In genomic region chr4:173044340-173044739, GRCh38 we compare ENCODE assay signal across 29 cellular contexts.
"Had no signal": no experiment of that assay in that cellular context is flagged by ENCODE, and none has a peak within 500 bp of the region (broad histone marks: within the 10 kb centered on the region; RNA-seq: fewer than 3 reads in every experiment).

No MANE protein-coding gene starts in this region.

- H3K27me3 ChIP-seq: neural progenitor cell, neutrophil, ovary, stomach, testis, thyroid gland, transverse colon, upper lobe of left lung, vagina had no signal

- H3K4me1 ChIP-seq: prostate gland had no signal

- H3K36me3 ChIP-seq: left ventricle myocardium inferior, neural progenitor cell, neutrophil, ovary, prostate gland, stomach, thyroid gland, transverse colon, upper lobe of left lung, vagina had no signal

- H3K36me3 Mint-ChIP-seq: mesothelial cell of epicardium; naive B cell; natural killer cell; neural progenitor cell; stimulated activated naive B cell treated with anti-CD40 and anti-IgM and Interleukin-4, amounts not matched to agents 10 μg/mL and 1 μg/mL and 100 μg/mL, for 72 hours had no signal

- H3K4me3 Mint-ChIP-seq: mesothelial cell of epicardium; naive B cell; natural killer cell; nephron progenitor cell; neural progenitor cell; stimulated activated naive B cell treated with anti-CD40 and anti-IgM and Interleukin-4, amounts not matched to agents 10 μg/mL and 1 μg/mL and 100 μg/mL, for 72 hours had no signal

- ATAC-seq: natural killer cell; right cardiac atrium; sciatic nerve; stimulated activated naive B cell treated with anti-CD40 and anti-IgM and Interleukin-4, amounts not matched to agents 10 μg/mL and 1 μg/mL and 100 μg/mL, for 72 hours; stimulated activated naive CD8-positive, alpha-beta T cell treated with anti-CD3 and anti-CD28 coated beads, Interleukin-15, Interleukin-2, amounts not matched to agents 100 U/mL and 50 U/mL, for 24 hours had no signal

- H3K27ac ChIP-seq: left ventricle myocardium inferior, neural progenitor cell, neutrophil, ovary, prostate gland, stomach, testis, thyroid gland, transverse colon, upper lobe of left lung, vagina had no signal

- DNase-seq: hippocampal formation; left ventricle myocardium inferior; mesendoderm; naive B cell; natural killer cell; nephron progenitor cell; occipital lobe; ovary; posterior cingulate gyrus; retina; right cardiac atrium; stimulated activated CD4-positive, alpha-beta T cell treated with anti-CD3 and anti-CD28 coated beads, Interleukin-15, amount 100 ng/mL, for 24 hours; stimulated activated CD4-positive, alpha-beta T cell treated with anti-CD3 and anti-CD28 coated beads, Interleukin-2, amount 100 ng/mL, for 24 hours; stimulated activated CD4-positive, alpha-beta T cell treated with anti-CD3 and anti-CD28 coated beads, Interleukin-4, amount 100 ng/mL, for 1 hour; stimulated activated naive B cell treated with anti-CD40 and anti-IgM and Interleukin-4, amounts not matched to agents 10 μg/mL and 1 μg/mL and 100 μg/mL, for 72 hours; stimulated activated naive CD8-positive, alpha-beta T cell treated with anti-CD3 and anti-CD28 coated beads, Interleukin-15, Interleukin-2, amounts not matched to agents 100 U/mL and 50 U/mL, for 24 hours; stomach; testis; thyroid gland; transverse colon; upper lobe of left lung had no signal

- H3K9me3 Mint-ChIP-seq: natural killer cell had no signal

- H3K4me3 ChIP-seq: left ventricle myocardium inferior, lung, neural progenitor cell, ovary, prostate gland, smooth muscle cell, stomach, testis, thyroid gland, transverse colon, upper lobe of left lung, vagina had no signal

- H3K9me3 ChIP-seq: left ventricle myocardium inferior, neutrophil, ovary, prostate gland, stomach, testis, thyroid gland, transverse colon, upper lobe of left lung, vagina had no signal

- H3K4me1 Mint-ChIP-seq: naive B cell; natural killer cell; stimulated activated naive B cell treated with anti-CD40 and anti-IgM and Interleukin-4, amounts not matched to agents 10 μg/mL and 1 μg/mL and 100 μg/mL, for 72 hours had no signal

- H3K27ac Mint-ChIP-seq: mesothelial cell of epicardium; naive B cell; natural killer cell; nephron progenitor cell; neural progenitor cell; stimulated activated naive B cell treated with anti-CD40 and anti-IgM and Interleukin-4, amounts not matched to agents 10 μg/mL and 1 μg/mL and 100 μg/mL, for 72 hours had no signal
